ENCODE assay signal across 14 cellular contexts in the genomic region with DNA sequence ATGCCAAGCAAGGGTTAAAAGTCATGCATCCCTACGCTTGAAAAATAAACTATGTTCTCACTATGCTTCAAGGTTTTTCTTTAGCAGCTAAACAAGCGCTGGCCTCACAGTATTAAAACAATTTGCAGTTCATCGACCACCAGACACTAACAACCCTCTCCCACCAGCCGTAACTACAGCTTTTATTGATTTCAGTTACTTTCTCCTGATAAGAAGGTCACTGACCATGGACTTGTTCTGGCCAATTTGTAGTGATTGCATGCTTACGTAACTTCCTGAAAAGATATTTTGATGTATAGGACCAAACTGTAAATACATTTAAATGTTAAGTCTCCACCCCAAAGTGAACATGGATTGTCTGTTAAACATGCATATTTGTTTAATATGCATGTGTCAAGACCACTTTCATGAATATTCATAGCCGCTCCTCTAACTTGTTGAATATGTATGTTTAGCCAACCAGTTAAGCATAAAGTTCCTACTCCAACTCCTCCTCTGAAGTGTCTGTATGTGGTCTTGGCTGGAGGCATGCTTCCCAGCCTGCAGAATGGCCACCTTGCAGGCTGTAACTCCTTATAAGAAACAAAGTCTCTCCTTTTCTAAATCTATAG. TPM values are rescaled to one million over a fixed set of nuclear protein-coding genes. Genes with fewer than 3 reads are reported as not detected.
A peak's percentile ranks its signal among the peaks of the same experiment; 100 is the strongest.
DNase-seq lines count a peak whose midpoint lies in the region; FAIRE-seq and TF ChIP-seq lines count a peak whose summit lies in the region.
"Had no signal": no experiment of that assay in that cellular context is flagged by ENCODE, and none has a peak within 500 bp of the region (broad histone marks: within the 10 kb centered on the region; RNA-seq: fewer than 3 reads in every experiment).

No MANE protein-coding gene starts in this region.

- H3K4me3 Mint-ChIP-seq in T-helper 2 cell treated with Interferon-gamma antibody and Interleukin-4, amounts not matched to agents 5 μg/mL and 100 μg/mL, for 36 hours = peak overlapping the region; percentile 100
- H3K4me3 Mint-ChIP-seq in nephron = peak overlapping the region; percentile 94 to 100 (median 99)

- no peak overlapping the region for H3K4me2 ChIP-seq in GM23248 (ENCODE audit: unreplicated experiment)

- no peaks in the 10 kb centered on the region for H3F3A ChIP-seq in GM23248 (ENCODE audit: insufficient read depth)

- H3K4me3 ChIP-seq in adipocyte (ENCODE audit: low read length) = peak overlapping the region; percentile 98
- H3K4me3 ChIP-seq in SJCRH30 = no peak overlapping the region
- H3K4me3 ChIP-seq in GM23248 = no peak overlapping the region

- H3K9me3 Mint-ChIP-seq in T-helper 2 cell treated with Interferon-gamma antibody and Interleukin-4, amounts not matched to agents 5 μg/mL and 100 μg/mL, for 36 hours = no peaks in the 10 kb centered on the region
- H3K9me3 Mint-ChIP-seq in nephron = no peaks in the 10 kb centered on the region

- FAIRE-seq in frontal cortex (lab: Jason Lieb, UNC) = no peak

- no peak for TF ChIP-seq CTCF in nephron (IDR thresholded peaks at IDR 0.05; ENCODE audit: unreplicated experiment in 3 of 3)

- H3K27me3 ChIP-seq in adipocyte (replicated peaks; ENCODE audit: control insufficient read depth, insufficient read depth, low read length) (no peaks in the 10 kb centered on the region), SJCRH30 (no peaks in the 10 kb centered on the region), GM23248 (replicated peaks; ENCODE audit: insufficient read depth) (no peaks in the 10 kb centered on the region)
- H3K27me3 ChIP-seq: colonic mucosa, gastroesophageal sphincter had no signal

- no peaks in the 10 kb centered on the region for H3K27me3 Mint-ChIP-seq in T-helper 2 cell treated with Interferon-gamma antibody and Interleukin-4, amounts not matched to agents 5 μg/mL and 100 μg/mL, for 36 hours (ENCODE audit: low read depth)
- peaks cover 3% of the 10 kb centered on the region for H3K27me3 Mint-ChIP-seq in nephron (ENCODE audit: low read depth)

- H3K27ac Mint-ChIP-seq in T-helper 2 cell treated with Interferon-gamma antibody and Interleukin-4, amounts not matched to agents 5 μg/mL and 100 μg/mL, for 36 hours = peak overlapping the region; percentile 61
- peak overlapping the region; percentile 49 to 100 (median 71) for H3K27ac Mint-ChIP-seq in nephron

- no peak overlapping the region for H2AFZ ChIP-seq in GM23248

- in situ Hi-C loops in KBM-7 (cut with MboI; ENCODE audit: low pct_unique_long_range_greater_than_20kb, low sequenced_read_pairs) = no loop called here
- in situ Hi-C loops in GM23248 (cut with MboI) = loop anchor here (10.0 kb wide), 1 partner anchor 565 kb away; no protein-coding TSS in a partner anchor

- no peaks in the 10 kb centered on the region for H3K9me2 ChIP-seq in GM23248 (ENCODE audit: insufficient read depth)

- peaks cover 7% of the 10 kb centered on the region for H3K36me3 Mint-ChIP-seq in T-helper 2 cell treated with Interferon-gamma antibody and Interleukin-4, amounts not matched to agents 5 μg/mL and 100 μg/mL, for 36 hours (ENCODE audit: low read depth)
- peaks cover 5% of the 10 kb centered on the region for H3K36me3 Mint-ChIP-seq in nephron (ENCODE audit: low read depth)

- WGBS in GM23248 (ENCODE audit: low coverage in 1 of 2, low lambda C conversion rate in 2 of 2, missing lambda C conversion rate in 2 of 2), 2 experiments = 85 to 88% methylated on average over 6 of the region's 6 CpGs

- no peaks in the 10 kb centered on the region for H3K9me3 ChIP-seq in adipocyte (ENCODE audit: control insufficient read depth, low read length)
- no peaks in the 10 kb centered on the region for H3K9me3 ChIP-seq in SJCRH30 (replicated peaks)
- no peaks in the 10 kb centered on the region for H3K9me3 ChIP-seq in GM23248 (ENCODE audit: low read depth)
- H3K9me3 ChIP-seq: colonic mucosa, gastroesophageal sphincter had no signal

- H3K4me1 Mint-ChIP-seq in T-helper 2 cell treated with Interferon-gamma antibody and Interleukin-4, amounts not matched to agents 5 μg/mL and 100 μg/mL, for 36 hours (ENCODE audit: low read depth) = peaks cover 26% of the 10 kb centered on the region
- H3K4me1 Mint-ChIP-seq in nephron = peaks cover 16% of the 10 kb centered on the region

- H3K27ac ChIP-seq in SJCRH30 (no peak overlapping the region), GM23248 (no peak overlapping the region)
- H3K27ac ChIP-seq: colonic mucosa had no signal

- DNase-seq in T-helper 2 cell treated with Interferon-gamma antibody and Interleukin-4, amounts not matched to agents 5 μg/mL and 100 μg/mL, for 36 hours (ENCODE audit: low spot score) = no peak
- DNase-seq in T-helper 2 cell (no peak), KBM-7 (peak; percentile 24), adipocyte (ENCODE audit: low read depth) (no peak), frontal cortex (ENCODE audit: low spot score in 2 of 2) (no peak), SJCRH30 (no peak), GM23248 (no peak)
- DNase-seq: GOT3; NCI-H1092 treated with DMSO at 0.1 percent for 48 hours; NK-92 treated with Interleukin-12 subunit alpha and Interleukin-12 subunit beta, amount 100 ng/mL, for 24 hours; T1000 had no signal

- H3K9ac ChIP-seq in adipocyte (ENCODE audit: low read length) (no peak overlapping the region), GM23248 (no peak overlapping the region)

- peaks cover 30% of the 10 kb centered on the region for H3K79me2 ChIP-seq in GM23248 (ENCODE audit: insufficient read depth)

- H3K36me3 ChIP-seq in adipocyte (ENCODE audit: control insufficient read depth, insufficient read depth, low read length, severe bottlenecking) = peaks cover 3% of the 10 kb centered on the region
- H3K36me3 ChIP-seq in SJCRH30 = peaks cover 2% of the 10 kb centered on the region; the same call in 1 of the 2 replicates
- no peaks in the 10 kb centered on the region for H3K36me3 ChIP-seq in GM23248 (ENCODE audit: low read depth)
- H3K36me3 ChIP-seq: colonic mucosa had no signal

- H4K20me1 ChIP-seq in GM23248 (ENCODE audit: insufficient read depth) = no peaks in the 10 kb centered on the region

- H3K4me1 ChIP-seq in adipocyte (ENCODE audit: control insufficient read depth, insufficient read depth, low read length) = peaks cover 15% of the 10 kb centered on the region
- no peaks in the 10 kb centered on the region for H3K4me1 ChIP-seq in SJCRH30
- H3K4me1 ChIP-seq in GM23248 (ENCODE audit: insufficient read depth) = peaks cover 9% of the 10 kb centered on the region
- H3K4me1 ChIP-seq: colonic mucosa had no signal

RNA-seq across cellular contexts. Expression of a gene that starts 1.7 kb away (rescaled TPM):
- 65.6 TPM for total RNA-seq in frontal cortex
- total RNA-seq in SJCRH30 (2014; rRNA removed; shearing (Covaris generic)) = 51.7 and 59.2 TPM in 2 replicates
- 26.8 and 28.3 TPM in 2 replicates for total RNA-seq in GM23248 (2014; rRNA removed; shearing (Covaris generic))
- 23.2 and 23.3 TPM in 2 replicates for polyA plus RNA-seq in GM23248 (2016; fragmentation: Nextera tagmentation; extraction: Ambion mirVana)
